ENCODE assay signal across 21 cellular contexts in the genomic region with DNA sequence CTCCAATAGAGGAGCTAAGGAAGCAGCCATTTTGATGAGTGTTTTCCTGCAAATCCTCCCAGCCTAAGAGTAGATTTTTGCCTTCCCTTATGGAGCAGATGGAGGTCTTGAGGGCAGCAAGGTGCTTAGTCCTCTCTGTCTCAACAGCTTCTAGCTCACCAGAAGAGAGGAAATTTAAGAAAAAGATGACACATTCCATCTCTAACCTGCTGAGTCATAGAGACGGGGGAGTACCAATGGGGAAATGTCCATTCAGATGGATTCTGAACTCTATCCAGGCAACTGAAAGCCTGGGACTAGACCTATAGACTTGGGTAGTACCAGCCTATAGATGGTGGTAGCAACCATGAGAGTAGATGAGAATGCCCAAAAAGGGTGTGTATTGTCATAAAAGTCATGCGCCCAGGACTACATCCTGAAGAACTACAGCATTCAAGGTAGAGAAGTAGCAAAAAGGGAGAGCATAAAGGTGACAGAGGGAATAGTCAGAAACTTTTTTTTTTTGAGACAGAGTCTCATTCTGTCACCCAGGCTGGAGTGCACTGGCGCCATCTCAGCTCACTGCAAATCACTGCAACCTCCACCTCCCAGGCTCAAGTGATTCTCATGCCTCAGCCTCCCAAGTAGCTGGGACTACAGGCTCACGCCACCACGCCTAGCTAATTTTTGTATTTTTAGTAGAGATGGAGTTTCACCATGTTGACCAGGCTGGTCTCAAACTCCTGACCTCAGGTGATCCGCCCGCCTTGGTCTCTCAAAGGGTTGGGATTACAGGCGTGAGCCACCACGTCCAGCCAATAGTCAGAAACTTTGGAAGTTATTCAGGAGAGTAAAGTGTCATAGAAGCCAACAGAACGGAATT. TPM values are rescaled to one million over a fixed set of nuclear protein-coding genes. Genes with fewer than 3 reads are reported as not detected.
DNase-seq lines count a peak whose midpoint lies in the region; ATAC-seq, FAIRE-seq and TF ChIP-seq lines count a peak whose summit lies in the region.
"Had no signal": no experiment of that assay in that cellular context is flagged by ENCODE, and none has a peak within 500 bp of the region (broad histone marks: within the 10 kb centered on the region; RNA-seq: fewer than 3 reads in every experiment).

No MANE protein-coding gene starts in this region.

- peaks cover 93% of the 10 kb centered on the region for H3K79me2 ChIP-seq in GM23248 (ENCODE audit: insufficient read depth)
- H3K79me2 ChIP-seq: parathyroid adenoma had no signal

- H3K27me3 Mint-ChIP-seq in endodermal cell (ENCODE audit: insufficient read depth) (no peaks in the 10 kb centered on the region), natural killer cell (ENCODE audit: low read depth in 2 of 2) (no peaks in the 10 kb centered on the region)
- H3K27me3 Mint-ChIP-seq: activated CD4-positive, alpha-beta T cell treated with anti-CD3 and anti-CD28 coated beads, Interleukin-2, amount 10 ng/mL, durations not matched to agents 24 days and 14 days; activated naive CD8-positive, alpha-beta T cell treated with anti-CD3 and anti-CD28 coated beads, Interleukin-2, amount 10 ng/mL, durations not matched to agents 7 days and 5 days; CD4-positive, alpha-beta memory T cell; stimulated activated naive CD8-positive, alpha-beta T cell treated with anti-CD3 and anti-CD28 coated beads, Interleukin-15, amount 100 ng/mL, for 72 hours had no signal

- DNase-seq in GM23248 (peak; percentile 83), RCC 7860 (ENCODE audit: low spot score) (peak; percentile 24), endodermal cell (no peak), spleen (peak; percentile 27), NCI-H2029 treated with DMSO at 0.1 percent for 48 hours (lab: John Stamatoyannopoulos, UW) (no peak), NK-92 (lab: John Stamatoyannopoulos, UW; ENCODE audit: unreplicated experiment) (no peak), natural killer cell (no peak)
- DNase-seq: activated CD4-positive, alpha-beta T cell treated with anti-CD3 and anti-CD28 coated beads, Interleukin-2, amount 10 ng/mL, durations not matched to agents 24 days and 14 days; activated naive CD8-positive, alpha-beta T cell treated with anti-CD3 and anti-CD28 coated beads, Interleukin-2, amount 10 ng/mL, durations not matched to agents 7 days and 5 days; activated T-cell treated with anti-CD3 and anti-CD28 coated beads for 4 hours; CD4-positive, alpha-beta memory T cell; heart right ventricle; Kasumi-1; NCI-H1694 treated with DMSO at 0.1 percent for 48 hours; NCI-H526; stimulated activated naive CD8-positive, alpha-beta T cell treated with anti-CD3 and anti-CD28 coated beads, Interleukin-15, amount 100 ng/mL, for 72 hours had no signal

- H3K4me3 ChIP-seq in GM23248 (no peak overlapping the region), endodermal cell (ENCODE audit: low read length) (no peak overlapping the region), spleen (no peak overlapping the region)
- H3K4me3 ChIP-seq: heart right ventricle, smooth muscle cell had no signal

- no peak for ATAC-seq in natural killer cell
- ATAC-seq: heart right ventricle; Right ventricle myocardium inferior; stimulated activated naive CD8-positive, alpha-beta T cell treated with anti-CD3 and anti-CD28 coated beads, Interleukin-15, amount 100 ng/mL, for 72 hours had no signal

- peak; percentile 17 for FAIRE-seq in RCC 7860 (lab: Jason Lieb, UNC)
- FAIRE-seq: G401.6 had no signal

- H3K27ac Mint-ChIP-seq in endodermal cell (peak overlapping the region; percentile 56), natural killer cell (no peak overlapping the region)
- H3K27ac Mint-ChIP-seq: activated CD4-positive, alpha-beta T cell treated with anti-CD3 and anti-CD28 coated beads, Interleukin-2, amount 10 ng/mL, durations not matched to agents 24 days and 14 days; activated naive CD8-positive, alpha-beta T cell treated with anti-CD3 and anti-CD28 coated beads, Interleukin-2, amount 10 ng/mL, durations not matched to agents 7 days and 5 days; stimulated activated naive CD8-positive, alpha-beta T cell treated with anti-CD3 and anti-CD28 coated beads, Interleukin-15, amount 100 ng/mL, for 72 hours; T-helper 2 cell treated with Interferon-gamma antibody and Interleukin-4, amounts not matched to agents 5 μg/mL and 100 μg/mL, for 36 hours had no signal

- H3K27me3 ChIP-seq in GM23248 (replicated peaks; ENCODE audit: insufficient read depth) (no peaks in the 10 kb centered on the region), endodermal cell (ENCODE audit: control insufficient read depth, insufficient read depth, low read length, poor library complexity, severe bottlenecking) (no peaks in the 10 kb centered on the region), spleen (replicated peaks in 1 of 7) (no peaks in the 10 kb centered on the region)
- H3K27me3 ChIP-seq: heart right ventricle had no signal

- no peaks in the 10 kb centered on the region for H3K9me3 ChIP-seq in GM23248 (ENCODE audit: low read depth)
- no peaks in the 10 kb centered on the region for H3K9me3 ChIP-seq in endodermal cell (ENCODE audit: control insufficient read depth, low read length)
- H3K9me3 ChIP-seq in spleen, result no peaks in the 10 kb centered on the region
- H3K9me3 ChIP-seq: heart right ventricle had no signal

- intact Hi-C loops in spleen (cut with DNase I; ENCODE audit: low total_unique reads), result no loop called here
- intact Hi-C loops in natural killer cell (cut with micrococcal nuclease), result no loop called here

- H3K9me2 ChIP-seq in GM23248 (ENCODE audit: insufficient read depth), result no peaks in the 10 kb centered on the region

- no peaks in the 10 kb centered on the region for H3K36me3 ChIP-seq in GM23248 (ENCODE audit: low read depth)
- no peaks in the 10 kb centered on the region for H3K36me3 ChIP-seq in endodermal cell (ENCODE audit: control insufficient read depth, insufficient read depth, low read length)
- H3K36me3 ChIP-seq in spleen, result no peaks in the 10 kb centered on the region
- H3K36me3 ChIP-seq: heart right ventricle had no signal

- H3F3A ChIP-seq in GM23248 (ENCODE audit: insufficient read depth), result peaks cover 14% of the 10 kb centered on the region

- 0 out of 2 replicates have a peak overlapping the region, but pooled peaks have one; percentile 8 for H3K27ac ChIP-seq in GM23248
- no peak overlapping the region for H3K27ac ChIP-seq in endodermal cell (ENCODE audit: low read depth, low read length)
- no peak overlapping the region for H3K27ac ChIP-seq in spleen
- H3K27ac ChIP-seq: heart right ventricle, parathyroid adenoma had no signal

- in situ Hi-C loops in GM23248 (cut with MboI), result no loop called here

- peaks cover 13% of the 10 kb centered on the region for H3K4me1 ChIP-seq in GM23248 (ENCODE audit: insufficient read depth)
- H3K4me1 ChIP-seq in endodermal cell (ENCODE audit: control insufficient read depth, insufficient read depth, low read length), result no peaks in the 10 kb centered on the region
- peaks cover 0 to 32% (median 17%) of the 10 kb centered on the region in 6 donors for H3K4me1 ChIP-seq in spleen
- H3K4me1 ChIP-seq: parathyroid adenoma had no signal

- TF ChIP-seq CTCF in endodermal cell (conservative IDR thresholded peaks at IDR 0.05) (no peak), spleen (IDR thresholded peaks at IDR 0.05 in 8 of 11, conservative IDR thresholded peaks at IDR 0.05 in 3 of 11) (no peak), natural killer cell (IDR thresholded peaks at IDR 0.05) (no peak)

- H3K4me3 Mint-ChIP-seq in endodermal cell (no peak overlapping the region), natural killer cell (no peak overlapping the region)
- H3K4me3 Mint-ChIP-seq: activated CD4-positive, alpha-beta T cell treated with anti-CD3 and anti-CD28 coated beads, Interleukin-2, amount 10 ng/mL, durations not matched to agents 24 days and 14 days; activated naive CD8-positive, alpha-beta T cell treated with anti-CD3 and anti-CD28 coated beads, Interleukin-2, amount 10 ng/mL, durations not matched to agents 7 days and 5 days; CD4-positive, alpha-beta memory T cell; stimulated activated naive CD8-positive, alpha-beta T cell treated with anti-CD3 and anti-CD28 coated beads, Interleukin-15, amount 100 ng/mL, for 72 hours; T-helper 2 cell treated with Interferon-gamma antibody and Interleukin-4, amounts not matched to agents 5 μg/mL and 100 μg/mL, for 36 hours had no signal

- H2AFZ ChIP-seq in GM23248, result no peak overlapping the region
- H2AFZ ChIP-seq: parathyroid adenoma had no signal

- WGBS in GM23248 (ENCODE audit: low coverage in 1 of 2, low lambda C conversion rate in 2 of 2, missing lambda C conversion rate in 2 of 2), 2 experiments, result 77 to 82% methylated on average over 10 of the region's 10 CpGs
- WGBS in endodermal cell (ENCODE audit: insufficient coverage in 1 of 2, insufficient read length in 1 of 2), 2 experiments, result 95 to 97% methylated on average over 8 to 10 of the region's 10 CpGs
- 89 to 96% (median 92%) methylated on average over 10 of the region's 10 CpGs for WGBS in spleen, 5 donors

- H4K20me1 ChIP-seq in GM23248 (ENCODE audit: insufficient read depth), result no peaks in the 10 kb centered on the region

- H3K36me3 Mint-ChIP-seq in endodermal cell (ENCODE audit: low read depth) (peaks cover 5% of the 10 kb centered on the region), natural killer cell (no peaks in the 10 kb centered on the region)
- H3K36me3 Mint-ChIP-seq: CD4-positive, alpha-beta memory T cell had no signal

- TF ChIP-seq POLR2A in spleen (IDR thresholded peaks at IDR 0.05), result no peak

- peak overlapping the region; percentile 26 for H3K4me2 ChIP-seq in GM23248 (ENCODE audit: unreplicated experiment)
- H3K4me2 ChIP-seq: smooth muscle cell had no signal

- H3K9ac ChIP-seq in GM23248, result no peak overlapping the region
- H3K9ac ChIP-seq in endodermal cell (ENCODE audit: extremely low read depth, low read length, poor library complexity, severe bottlenecking), result no peak overlapping the region
- H3K9ac ChIP-seq: parathyroid adenoma had no signal

- H3K9me3 Mint-ChIP-seq in endodermal cell (no peaks in the 10 kb centered on the region), natural killer cell (no peaks in the 10 kb centered on the region)
- H3K9me3 Mint-ChIP-seq: activated CD4-positive, alpha-beta T cell treated with anti-CD3 and anti-CD28 coated beads, Interleukin-2, amount 10 ng/mL, durations not matched to agents 24 days and 14 days; activated naive CD8-positive, alpha-beta T cell treated with anti-CD3 and anti-CD28 coated beads, Interleukin-2, amount 10 ng/mL, durations not matched to agents 7 days and 5 days; CD4-positive, alpha-beta memory T cell; stimulated activated naive CD8-positive, alpha-beta T cell treated with anti-CD3 and anti-CD28 coated beads, Interleukin-15, amount 100 ng/mL, for 72 hours; T-helper 2 cell treated with Interferon-gamma antibody and Interleukin-4, amounts not matched to agents 5 μg/mL and 100 μg/mL, for 36 hours had no signal

- H3K4me1 Mint-ChIP-seq in endodermal cell (peaks cover 5% of the 10 kb centered on the region), natural killer cell (peaks cover 4 to 5% of the 10 kb centered on the region in 2 donors)

RNA-seq across cellular contexts. Expression of a gene that starts 10.7 kb away (rescaled TPM):
- 44.3 and 49.6 TPM in 2 replicates for total RNA-seq in GM23248 (2014; rRNA removed; shearing (Covaris generic))
- polyA plus RNA-seq in GM23248 (2016; fragmentation: Nextera tagmentation; extraction: Ambion mirVana) (46.4 and 50.1 TPM in 2 replicates), spleen (10 to 100 TPM in 2 of 3 donors, 1 to 10 TPM in 1; 7.9 to 12.2 (median 10.0) TPM)
- total RNA-seq in endodermal cell (10 to 100 TPM; 33.3 to 42.4 TPM), spleen (10 to 100 TPM; 30.3 to 38.0 (median 34.0) TPM), natural killer cell (10 to 100 TPM; 28.7 to 48.2 (median 36.9) TPM)
- 28.2 TPM for polyA plus RNA-seq in endodermal cell (2013, experiment 1 of 2)
- polyA plus RNA-seq in endodermal cell (2013, experiment 2 of 2), result 26.4 TPM

RNA-seq across cellular contexts. Expression of a gene that starts 41.0 kb away (rescaled TPM):
- total RNA-seq in GM23248 (2014; rRNA removed; shearing (Covaris generic)), result 422 and 555 TPM in 2 replicates
- polyA plus RNA-seq in GM23248 (2016; fragmentation: Nextera tagmentation; extraction: Ambion mirVana) (444 and 449 TPM in 2 replicates), spleen (1,000 to 10,000 TPM; 4,161 to 6,089 (median 5,782) TPM)
- total RNA-seq in endodermal cell (1,000 to 10,000 TPM; 1,338 to 1,473 TPM), spleen (1,000 to 10,000 TPM in 4 of 7 donors, 100 to 1,000 TPM in 3; 864 to 1,229 (median 1,082) TPM), natural killer cell (100 to 1,000 TPM; 609 to 795 (median 740) TPM)
- polyA plus RNA-seq in endodermal cell (2013, experiment 1 of 2), result 1,683 TPM
- 1,573 TPM for polyA plus RNA-seq in endodermal cell (2013, experiment 2 of 2)

RNA-seq across cellular contexts. Expression of a gene that starts 45.6 kb away (rescaled TPM):
- total RNA-seq in GM23248 (2014; rRNA removed; shearing (Covaris generic)), result 51.0 and 63.0 TPM in 2 replicates
- 38.4 and 39.4 TPM in 2 replicates for polyA plus RNA-seq in GM23248 (2016; fragmentation: Nextera tagmentation; extraction: Ambion mirVana)
- 10 to 100 TPM; 62.5 to 71.3 TPM for total RNA-seq in endodermal cell
- 47.3 TPM for polyA plus RNA-seq in endodermal cell (2013, experiment 1 of 2)
- 42.7 TPM for polyA plus RNA-seq in endodermal cell (2013, experiment 2 of 2)
- 10 to 100 TPM; 43.9 to 68.5 (median 52.4) TPM for total RNA-seq in spleen
- polyA plus RNA-seq in spleen, result 10 to 100 TPM; 48.3 to 65.3 (median 51.6) TPM
- 10 to 100 TPM; 73.2 to 84.1 (median 77.7) TPM for total RNA-seq in natural killer cell

RNA-seq across cellular contexts. Expression of a gene that starts 58.4 kb away (rescaled TPM):
- total RNA-seq in GM23248 (2014; rRNA removed; shearing (Covaris generic)), result 48.1 and 58.4 TPM in 2 replicates
- polyA plus RNA-seq in GM23248 (2016; fragmentation: Nextera tagmentation; extraction: Ambion mirVana) (46.3 and 48.2 TPM in 2 replicates), spleen (10 to 100 TPM; 54.5 to 87.5 (median 57.5) TPM)
- total RNA-seq in endodermal cell (100 to 1,000 TPM; 103 to 107 TPM), spleen (10 to 100 TPM; 46.9 to 58.8 (median 55.4) TPM), natural killer cell (10 to 100 TPM; 70.6 to 84.5 (median 73.3) TPM)
- 60.2 TPM for polyA plus RNA-seq in endodermal cell (2013, experiment 1 of 2)
- 61.5 TPM for polyA plus RNA-seq in endodermal cell (2013, experiment 2 of 2)

Comparison
In these comparisons a context has a peak if more than half of its experiments do, and no peak if none do; other contexts are left out.
1. DNase-seq: peak in GM23248 (single experiment), RCC 7860 (single experiment) and spleen (single experiment); none in endodermal cell (single experiment), NCI-H2029 treated with DMSO at 0.1 percent for 48 hours (single experiment), NK-92 (single experiment) and natural killer cell (single experiment).